Comparison of ENCODE assay signal across 12 cellular contexts in the genomic region with DNA sequence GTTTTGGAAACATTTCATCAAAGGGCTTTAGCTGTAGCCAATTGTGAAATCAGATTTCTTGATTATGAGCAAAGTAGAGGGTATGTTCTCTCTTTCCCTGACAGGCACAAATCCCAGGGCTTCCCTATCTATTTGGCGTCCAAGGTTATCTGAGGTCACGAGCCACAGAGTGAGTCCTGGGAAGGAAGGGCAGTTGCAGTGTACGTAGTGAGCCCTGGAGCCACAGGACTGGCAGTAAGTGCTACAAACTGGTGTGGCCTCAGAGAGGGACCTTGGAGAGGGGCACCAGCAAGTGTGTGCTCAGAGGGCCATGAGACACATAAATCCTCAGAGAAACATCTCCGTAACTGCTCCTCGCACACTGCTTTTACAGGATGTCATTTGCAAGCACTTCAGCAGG.
"Had no signal": no experiment of that assay in that cellular context is flagged by ENCODE, and none has a peak within 500 bp of the region (broad histone marks: within the 10 kb centered on the region; RNA-seq: fewer than 3 reads in every experiment).

No MANE protein-coding gene starts in this region.

- H3K27ac ChIP-seq: brain microvascular endothelial cell, dorsolateral prefrontal cortex, esophagus muscularis mucosa, left ventricle myocardium inferior, transverse colon had no signal

- DNase-seq: activated naive CD4-positive, alpha-beta T cell treated with anti-CD3 and anti-CD28 coated beads, Interleukin-2, amount 50 U/mL, for 16 hours; activated T-cell treated with anti-CD3 and anti-CD28 coated beads, Interleukin-2, amount 50 U/mL, for 1 hour; amygdala; brain microvascular endothelial cell; dorsolateral prefrontal cortex; foreskin fibroblast; glutamatergic neuron; left ventricle myocardium inferior; mesendoderm; transverse colon had no signal

- H3K27me3 ChIP-seq: brain microvascular endothelial cell, dorsolateral prefrontal cortex, esophagus muscularis mucosa, transverse colon had no signal

- H3K4me3 ChIP-seq: dorsolateral prefrontal cortex, esophagus muscularis mucosa, left ventricle myocardium inferior, transverse colon had no signal

- H3K36me3 ChIP-seq: brain microvascular endothelial cell, esophagus muscularis mucosa, left ventricle myocardium inferior, transverse colon had no signal

- H3K9me3 ChIP-seq: esophagus muscularis mucosa, left ventricle myocardium inferior, transverse colon had no signal

- ATAC-seq: activated CD4-positive, CD25-positive, alpha-beta regulatory T cell treated with anti-CD3 and anti-CD28 coated beads, Interleukin-2, amount 50 U/mL, for 24 hours had no signal
